9 cellular contexts compared by ENCODE assay signal in the genomic region with DNA sequence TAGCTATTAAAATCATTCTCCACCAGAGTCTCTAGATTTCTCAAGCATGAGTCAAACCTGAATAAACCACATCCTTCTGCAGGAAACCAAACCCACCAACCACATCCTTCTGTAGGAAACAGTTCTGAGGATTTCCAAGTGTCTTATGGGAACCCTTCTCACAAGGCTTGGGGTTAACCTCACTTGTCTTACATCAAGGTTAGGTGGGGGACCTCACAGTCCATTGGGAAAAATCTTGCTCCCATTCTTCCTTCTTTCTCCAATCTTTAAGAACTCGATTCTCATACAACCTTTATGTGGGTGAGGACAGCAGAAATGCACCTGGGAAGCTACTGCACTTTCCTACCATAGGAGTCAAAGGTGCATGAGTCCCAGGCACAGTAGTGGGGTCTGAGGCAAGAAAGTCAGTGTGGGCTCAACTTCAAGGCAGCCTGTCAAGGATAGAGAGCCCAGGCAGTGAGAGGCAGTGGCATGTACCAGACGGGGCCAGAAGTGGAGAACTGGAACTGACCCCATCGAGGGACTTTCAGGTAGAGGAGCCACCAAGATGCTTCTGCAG.
DNase-seq lines count a peak whose midpoint lies in the region; ATAC-seq, FAIRE-seq and TF ChIP-seq lines count a peak whose summit lies in the region.
"Had no signal": no experiment of that assay in that cellular context is flagged by ENCODE, and none has a peak within 500 bp of the region (broad histone marks: within the 10 kb centered on the region; RNA-seq: fewer than 3 reads in every experiment).

No MANE protein-coding gene starts in this region.

- BruUV-seq in K562 (replicated peaks; lab: Mats Ljungman, UMichigan), result no TSS peak

- no peak overlapping the region for H3K4me3 Mint-ChIP-seq in endodermal cell

- TF ChIP-seq POLR2A in K562 (conservative IDR thresholded peaks at IDR 0.05), result no peak

- no peaks in the 10 kb centered on the region; a peak in 2 of 5 replicates for H3K27me3 ChIP-seq in K562 (ENCODE audit: control insufficient read depth in 2 of 2, insufficient read depth in 2 of 2, low read length in 2 of 2)
- H3K27me3 ChIP-seq in endodermal cell (ENCODE audit: control insufficient read depth, insufficient read depth, low read length, poor library complexity, severe bottlenecking), result no peaks in the 10 kb centered on the region

- peak; percentile 67 for DNase-seq in activated CD8-positive, alpha-beta memory T cell treated with anti-CD3 and anti-CD28 coated beads for 24 hours
- no peak for DNase-seq in activated CD8-positive, alpha-beta memory T cell treated with anti-CD3 and anti-CD28 coated beads, Interleukin-2, amount 50 U/mL, for 48 hours
- DNase-seq in K562 (ENCODE audit: extremely low read depth in 1 of 4, low spot score in 3 of 4) (no peak), endodermal cell (no peak), COLO668 (lab: John Stamatoyannopoulos, UW; ENCODE audit: unreplicated experiment) (no peak)
- DNase-seq in stimulated activated CD4-positive, alpha-beta T cell treated with anti-CD3 and anti-CD28 coated beads, Interleukin-2, amount 100 ng/mL, for 4 hours (ENCODE audit: low read depth), result peak; percentile 50

- POLR2A ChIA-PET in K562 (lab: Yijun Ruan, JAX), result no interaction called here

- TF ChIP-seq RAD21 in K562 (CRISPR knock-in tag; conservative IDR thresholded peaks at IDR 0.05 in 1 of 2, IDR thresholded peaks at IDR 0.05 in 1 of 2), result no peak

- H3K4me2 ChIP-seq in K562 (ENCODE audit: insufficient read depth, low read length), result no peak overlapping the region
- H3K4me2 ChIP-seq: A549 had no signal

- in situ Hi-C loops in K562 (cut with MboI), result no loop called here

- no peaks in the 10 kb centered on the region for H3K9me1 ChIP-seq in K562 (ENCODE audit: control insufficient read depth, insufficient read depth, low read length)

- no peaks in the 10 kb centered on the region for H3K27me3 Mint-ChIP-seq in endodermal cell (ENCODE audit: insufficient read depth)

- no peaks in the 10 kb centered on the region for H3K36me3 ChIP-seq in K562 (ENCODE audit: control insufficient read depth, insufficient read depth, low read length)
- no peaks in the 10 kb centered on the region for H3K36me3 ChIP-seq in endodermal cell (ENCODE audit: control insufficient read depth, insufficient read depth, low read length)

- intact Hi-C loops in K562 (cut with micrococcal nuclease), result no loop called here

- H3K4me1 Mint-ChIP-seq in endodermal cell, result no peaks in the 10 kb centered on the region

- H3K79me2 ChIP-seq in K562 (ENCODE audit: control insufficient read depth, insufficient read depth, low read length), result no peaks in the 10 kb centered on the region

- ATAC-seq in HG03025 (IDR thresholded peaks at IDR 0.05; ENCODE audit: low FRiP score, unreplicated experiment) (peak; percentile 77), SK-N-SH treated with all-trans-retinoic acid at 6 μM for 48 hours (peak; percentile 77), K562 (no peak)
- ATAC-seq: A549 had no signal

- no peak overlapping the region for H2AFZ ChIP-seq in K562 (ENCODE audit: low read depth, low read length)

- WGBS in K562 (ENCODE audit: insufficient coverage, low coverage, missing lambda C conversion rate), result 0% methylated on average over 3 of the region's 3 CpGs
- WGBS in endodermal cell (ENCODE audit: insufficient coverage in 1 of 2, insufficient read length in 1 of 2), 2 experiments, result 85 to 100% methylated on average over 1 to 3 of the region's 3 CpGs

- H3K4me3 ChIP-seq in K562 (no peak overlapping the region), endodermal cell (ENCODE audit: low read length) (no peak overlapping the region)
- H3K4me3 ChIP-seq: A549 had no signal

- no peak for TF ChIP-seq CTCF in K562 (IDR thresholded peaks at IDR 0.05 in 2 of 3, conservative IDR thresholded peaks at IDR 0.05 in 1 of 3; ENCODE audit: insufficient read depth in 2 of 3, low read depth in 1 of 3, low read length in 3 of 3)
- TF ChIP-seq CTCF in endodermal cell (conservative IDR thresholded peaks at IDR 0.05), result no peak

- no peak for TF ChIP-seq EP300 in K562 (IDR thresholded peaks at IDR 0.05; ENCODE audit: low read length)

- no peak overlapping the region for H3K27ac Mint-ChIP-seq in endodermal cell

- H3K27ac ChIP-seq in K562 (ENCODE audit: extremely low read depth, low read depth, low read length) (no peak overlapping the region), endodermal cell (ENCODE audit: low read depth, low read length) (no peak overlapping the region)
- H3K27ac ChIP-seq: A549 had no signal

- CTCF ChIA-PET in K562 (lab: Yijun Ruan, JAX; ENCODE audit: low intra/inter-chr PET ratio), result no interaction called here

- H3K4me1 ChIP-seq in K562 (replicated peaks in 1 of 2; ENCODE audit: control insufficient read depth in 2 of 2, insufficient read depth in 2 of 2, low read length in 2 of 2) (no peaks in the 10 kb centered on the region; a peak in 1 of 5 replicates), endodermal cell (ENCODE audit: control insufficient read depth, insufficient read depth, low read length) (no peaks in the 10 kb centered on the region)

- FAIRE-seq in K562 (lab: Jason Lieb, UNC), result peak; percentile 11
- FAIRE-seq: A549 had no signal

- H3K9ac ChIP-seq in K562 (ENCODE audit: insufficient read depth in 1 of 2, low read depth in 2 of 2, low read length in 2 of 2) (no peak overlapping the region), endodermal cell (ENCODE audit: extremely low read depth, low read length, poor library complexity, severe bottlenecking) (no peak overlapping the region)

- no peaks in the 10 kb centered on the region for H4K20me1 ChIP-seq in K562 (replicated peaks; ENCODE audit: control insufficient read depth, insufficient read depth, low read length)

- H3K9me3 ChIP-seq in K562 (replicated peaks; ENCODE audit: control insufficient read depth, insufficient read depth, low read depth, low read length), result no peaks in the 10 kb centered on the region
- H3K9me3 ChIP-seq in endodermal cell (ENCODE audit: control insufficient read depth, low read length), result no peaks in the 10 kb centered on the region
- H3K9me3 ChIP-seq: A549 had no signal

- H3K9me3 Mint-ChIP-seq in endodermal cell, result no peaks in the 10 kb centered on the region

- H3K36me3 Mint-ChIP-seq in endodermal cell (ENCODE audit: low read depth), result no peaks in the 10 kb centered on the region

TF ChIP-seq in SK-N-SH treated with all-trans-retinoic acid at 6 μM for 48 hours, 23 proteins besides CTCF, POLR2A, EP300 and RAD21:
- TF ChIP-seq CSRNP3 (CRISPR knock-in tag; IDR thresholded peaks at IDR 0.05) (no peak), ESRRG (CRISPR knock-in tag; IDR thresholded peaks at IDR 0.05) (no peak)

TF ChIP-seq in K562, 482 proteins besides CTCF, POLR2A, EP300 and RAD21:
- 0 out of 2 replicates have a peak, but pooled peaks have one; percentile 30 for TF ChIP-seq RNF2 (IDR thresholded peaks at IDR 0.05)
- no peak for TF ChIP-seq ZBTB8A (IDR thresholded peaks at IDR 0.05; ENCODE audit: partially characterized antibody)
- 0 out of 2 replicates have a peak, but pooled peaks have one; percentile 69 for TF ChIP-seq GTF2E2 (tag; IDR thresholded peaks at IDR 0.05)
- no peak for TF ChIP-seq TAF9B (IDR thresholded peaks at IDR 0.05; ENCODE audit: partially characterized antibody)
- TF ChIP-seq ZKSCAN8 (CRISPR knock-in tag; IDR thresholded peaks at IDR 0.05), result peak; percentile 39; the same call in 1 of the 2 replicates
- no peak for TF ChIP-seq ZNF316 (IDR thresholded peaks at IDR 0.05)
- no peak for TF ChIP-seq ARID1B (IDR thresholded peaks at IDR 0.05)
- peak; percentile 76; the same call in 1 of the 2 replicates for TF ChIP-seq ZNF589 (CRISPR knock-in tag; IDR thresholded peaks at IDR 0.05; ENCODE audit: low read depth)
- TF ChIP-seq TCF7L2 (IDR thresholded peaks at IDR 0.05; ENCODE audit: low read depth, low read length), result no peak
- TF ChIP-seq PHTF2 (CRISPR knock-in tag; IDR thresholded peaks at IDR 0.05), result no peak
- TF ChIP-seq NR2C2 (CRISPR knock-in tag; IDR thresholded peaks at IDR 0.05), result no peak
- peak; percentile 44; the same call in 1 of the 2 replicates for TF ChIP-seq NR2C2 (tag; IDR thresholded peaks at IDR 0.05)
- TF ChIP-seq NFIC (IDR thresholded peaks at IDR 0.05), result no peak
- TF ChIP-seq, protein P1, sequence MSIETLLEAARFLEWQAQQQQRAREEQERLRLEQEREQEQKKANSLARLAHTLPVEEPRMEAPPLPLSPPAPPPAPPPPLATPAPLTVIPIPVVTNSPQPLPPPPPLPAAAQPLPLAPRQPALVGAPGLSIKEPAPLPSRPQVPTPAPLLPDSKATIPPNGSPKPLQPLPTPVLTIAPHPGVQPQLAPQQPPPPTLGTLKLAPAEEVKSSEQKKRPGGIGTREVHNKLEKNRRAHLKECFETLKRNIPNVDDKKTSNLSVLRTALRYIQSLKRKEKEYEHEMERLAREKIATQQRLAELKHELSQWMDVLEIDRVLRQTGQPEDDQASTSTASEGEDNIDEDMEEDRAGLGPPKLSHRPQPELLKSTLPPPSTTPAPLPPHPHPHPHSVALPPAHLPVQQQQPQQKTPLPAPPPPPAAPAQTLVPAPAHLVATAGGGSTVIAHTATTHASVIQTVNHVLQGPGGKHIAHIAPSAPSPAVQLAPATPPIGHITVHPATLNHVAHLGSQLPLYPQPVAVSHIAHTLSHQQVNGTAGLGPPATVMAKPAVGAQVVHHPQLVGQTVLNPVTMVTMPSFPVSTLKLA (conservative IDR thresholded peaks at IDR 0.05), result no peak
- TF ChIP-seq ZNF696 (CRISPR knock-in tag; conservative IDR thresholded peaks at IDR 0.05), result no peak
- TF ChIP-seq GABPA (tag; conservative IDR thresholded peaks at IDR 0.05; ENCODE audit: low read depth), result peak; percentile 74
- 0 out of 2 replicates have a peak, but pooled peaks have one; percentile 24 for TF ChIP-seq ETV1 (tag; conservative IDR thresholded peaks at IDR 0.05; ENCODE audit: low read depth)
- peak; percentile 65 for TF ChIP-seq FOSL1 (tag; conservative IDR thresholded peaks at IDR 0.05)
- no peak for TF ChIP-seq ATF7 (IDR thresholded peaks at IDR 0.05)

Comparison
In these comparisons a context has a peak if more than half of its experiments do, and no peak if none do; other contexts are left out.
1. DNase-seq: peak in activated CD8-positive, alpha-beta memory T cell treated with anti-CD3 and anti-CD28 coated beads for 24 hours (single experiment) and stimulated activated CD4-positive, alpha-beta T cell treated with anti-CD3 and anti-CD28 coated beads, Interleukin-2, amount 100 ng/mL, for 4 hours (single experiment); none in activated CD8-positive, alpha-beta memory T cell treated with anti-CD3 and anti-CD28 coated beads, Interleukin-2, amount 50 U/mL, for 48 hours (single experiment), K562 (0 of 4), endodermal cell (single experiment) and COLO668 (single experiment).